1 cellular context compared by ENCODE assay signal in the genomic region with DNA sequence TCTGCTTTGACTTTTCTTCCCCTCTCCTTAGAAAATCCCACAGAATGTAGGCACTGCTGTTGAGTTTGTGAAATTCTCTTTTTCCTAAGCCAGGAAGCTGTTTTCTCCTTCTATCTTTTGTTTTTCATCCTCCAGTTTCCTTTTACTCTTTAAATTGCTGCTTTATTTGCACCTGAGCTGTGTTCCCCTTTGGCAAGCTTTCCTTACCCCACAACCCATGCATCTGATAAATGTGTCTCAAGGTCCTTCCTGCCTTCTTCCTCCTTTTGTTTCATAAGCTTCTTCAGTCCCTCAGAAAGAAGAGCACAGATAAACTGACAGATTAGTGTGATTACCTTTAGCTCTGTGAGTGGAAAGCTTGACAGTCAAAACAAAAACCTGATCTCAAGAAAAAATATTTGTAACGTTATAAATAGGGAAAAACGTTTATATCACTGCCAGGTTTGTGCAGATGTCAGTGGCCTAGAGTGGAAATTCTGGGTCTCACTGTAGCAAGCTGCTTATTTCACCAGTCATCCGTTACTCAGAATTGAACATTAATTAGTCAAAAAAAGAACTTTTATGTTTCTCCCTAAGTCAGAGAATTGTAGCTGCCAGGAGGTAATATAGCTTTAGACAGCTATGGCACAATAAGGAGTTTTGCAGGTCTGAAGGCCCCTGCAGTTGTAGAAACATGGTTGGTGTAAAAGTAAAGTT.
TF ChIP-seq lines count a peak whose summit lies in the region.

No MANE protein-coding gene starts in this region.

TF ChIP-seq in endothelial cell of umbilical vein, 7 proteins besides CTCF, POLR2A, EP300 and RAD21:
- TF ChIP-seq JUN (IDR thresholded peaks at IDR 0.05; ENCODE audit: borderline replicate concordance, insufficient read depth, insufficient read length, low read depth) (no peak), FOS (IDR thresholded peaks at IDR 0.05; ENCODE audit: borderline replicate concordance, insufficient read depth, low read length) (no peak), MYC (IDR thresholded peaks at IDR 0.05; ENCODE audit: low read depth, low read length) (no peak), GATA2 (IDR thresholded peaks at IDR 0.05; ENCODE audit: insufficient read depth, insufficient read length, low read depth, low read length) (no peak), EZH2 (IDR thresholded peaks at IDR 0.05; ENCODE audit: borderline replicate concordance, low read depth, low read length, severe bottlenecking) (no peak), POLR2AphosphoS5 (IDR thresholded peaks at IDR 0.05; ENCODE audit: insufficient read depth, low read depth, low read length) (no peak)
- TF ChIP-seq, protein P1, sequence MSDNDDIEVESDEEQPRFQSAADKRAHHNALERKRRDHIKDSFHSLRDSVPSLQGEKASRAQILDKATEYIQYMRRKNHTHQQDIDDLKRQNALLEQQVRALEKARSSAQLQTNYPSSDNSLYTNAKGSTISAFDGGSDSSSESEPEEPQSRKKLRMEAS (IDR thresholded peaks at IDR 0.05; ENCODE audit: insufficient read depth, insufficient read length), result no peak
